ENCODE assay signal across 6 cellular contexts in the genomic region with DNA sequence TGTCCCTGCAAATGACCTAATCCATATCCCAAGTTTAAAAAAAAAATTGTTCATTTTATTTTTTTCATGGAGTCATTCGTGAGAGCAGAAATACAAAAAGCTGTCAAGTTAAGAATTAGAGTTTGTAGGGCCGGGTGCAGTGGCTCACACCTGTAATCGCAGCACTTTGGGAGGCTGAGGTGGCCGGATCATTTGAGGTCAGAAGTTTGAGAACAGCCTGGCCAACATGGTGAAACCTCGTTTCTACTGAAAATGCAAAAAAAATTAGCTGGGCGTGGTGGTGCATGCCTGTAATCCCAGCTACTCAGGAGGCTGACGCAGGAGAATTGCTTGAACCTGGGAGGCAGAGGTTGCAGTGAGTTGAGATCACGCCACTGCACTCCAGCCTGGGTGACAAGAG. TPM values are rescaled to one million over a fixed set of nuclear protein-coding genes. Genes with fewer than 3 reads are reported as not detected.
"Had no signal": no experiment of that assay in that cellular context is flagged by ENCODE, and none has a peak within 500 bp of the region (broad histone marks: within the 10 kb centered on the region; RNA-seq: fewer than 3 reads in every experiment).

No MANE protein-coding gene starts in this region.

RNA-seq across cellular contexts. Expression of a gene that starts 27.9 kb away (rescaled TPM):
- total RNA-seq: activated CD4-positive, alpha-beta T cell treated with anti-CD3 and anti-CD28 coated beads, Interleukin-2, amount 10 ng/mL, durations not matched to agents 24 days and 14 days; activated CD8-positive, alpha-beta memory T cell treated with anti-CD3 and anti-CD28 coated beads for 36 hours; activated CD8-positive, alpha-beta T cell treated with anti-CD3 and anti-CD28 coated beads for 36 hours; T-helper 1 cell treated with Interleukin-12 subunit alpha and Interleukin-12 subunit beta and Interleukin-4 antibody, amounts not matched to agents 30 ng/mL and 1 ng/mL, for 36 hours; T-helper 2 cell treated with Interferon-gamma antibody and Interleukin-4, amounts not matched to agents 100 ng/mL and 5 ng/mL, for 36 hours had no signal

RNA-seq across cellular contexts. Expression of a gene that starts 39.2 kb away (rescaled TPM):
- total RNA-seq: activated CD4-positive, alpha-beta T cell treated with anti-CD3 and anti-CD28 coated beads, Interleukin-2, amount 10 ng/mL, durations not matched to agents 24 days and 14 days; activated CD8-positive, alpha-beta memory T cell treated with anti-CD3 and anti-CD28 coated beads for 36 hours; SJCRH30; T-helper 2 cell treated with Interferon-gamma antibody and Interleukin-4, amounts not matched to agents 100 ng/mL and 5 ng/mL, for 36 hours had no signal
